Comparison of ENCODE assay signal across 7 cellular contexts in the genomic region with DNA sequence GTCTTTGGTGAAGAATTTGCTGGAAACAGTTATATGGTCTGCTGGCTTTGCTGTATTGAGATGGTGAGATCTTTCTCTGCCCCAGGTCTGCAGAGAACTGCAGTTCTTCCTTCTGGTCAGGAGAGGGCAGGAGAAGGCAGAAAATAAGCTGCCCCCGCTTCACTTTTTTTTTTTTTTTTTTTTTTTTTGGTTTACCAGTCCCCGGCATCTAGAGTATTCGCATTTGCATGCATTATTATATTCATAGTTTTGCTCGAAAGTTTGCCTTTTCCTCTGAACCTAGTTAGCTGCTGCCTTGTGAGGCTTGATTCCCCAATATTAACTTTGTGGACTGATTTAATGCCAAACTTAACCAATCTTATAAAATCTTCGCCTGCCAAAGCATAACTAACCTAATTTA. TPM values are rescaled to one million over a fixed set of nuclear protein-coding genes. Genes with fewer than 3 reads are reported as not detected.
A peak's percentile ranks its signal among the peaks of the same experiment; 100 is the strongest.
DNase-seq lines count a peak whose midpoint lies in the region; ATAC-seq and TF ChIP-seq lines count a peak whose summit lies in the region.

No MANE protein-coding gene starts in this region.

- 22% methylated on average over 5 of the region's 5 CpGs for WGBS in hepatocyte (ENCODE audit: low lambda C conversion rate, missing lambda C conversion rate)

- TF ChIP-seq CTCF in HL-60 (IDR thresholded peaks at IDR 0.05; ENCODE audit: insufficient read depth, low read length) (peak; percentile 73), ascending aorta (IDR thresholded peaks at IDR 0.05) (peak; percentile 36 to 74 (median 73)), hepatocyte (IDR thresholded peaks at IDR 0.05; ENCODE audit: poor library complexity) (peak; percentile 82)

- H2AFZ ChIP-seq in hepatocyte, result no peak overlapping the region

- H3K36me3 ChIP-seq in ascending aorta, result no peaks in the 10 kb centered on the region
- no peaks in the 10 kb centered on the region for H3K36me3 ChIP-seq in hepatocyte (replicated peaks; ENCODE audit: insufficient read depth, low read depth)

- H3K9me2 ChIP-seq in hepatocyte (replicated peaks; ENCODE audit: insufficient read depth), result no peaks in the 10 kb centered on the region

- no peaks in the 10 kb centered on the region for H4K20me1 ChIP-seq in hepatocyte (ENCODE audit: insufficient read depth, poor library complexity, severe bottlenecking)

- ATAC-seq in GM19452 (IDR thresholded peaks at IDR 0.05; ENCODE audit: unreplicated experiment), result no peak

- no peak overlapping the region for H3K4me3 ChIP-seq in HL-60 (replicated peaks; ENCODE audit: insufficient read depth, low read length)
- H3K4me3 ChIP-seq in ascending aorta, result no peak overlapping the region
- H3K4me3 ChIP-seq in hepatocyte, result no peak overlapping the region

- H3K27me3 ChIP-seq in HL-60 (ENCODE audit: insufficient read depth, poor library complexity, severe bottlenecking), result peaks cover 2% of the 10 kb centered on the region
- H3K27me3 ChIP-seq in ascending aorta, result no peaks in the 10 kb centered on the region
- H3K27me3 ChIP-seq in hepatocyte, result no peaks in the 10 kb centered on the region

- DNase-seq in ELF-1 (ENCODE audit: low read depth, low spot score) (peak; percentile 58), HL-60 (ENCODE audit: low read depth in 1 of 2, low spot score in 1 of 2) (peak in 1 of 2 experiments; percentile 52), NOMO-1 (lab: John Stamatoyannopoulos, UW; ENCODE audit: unreplicated experiment in 2 of 2) (peak; percentile 61 to 68), ascending aorta (ENCODE audit: low spot score in 2 of 2) (no peak), hepatocyte (ENCODE audit: low spot score) (peak; percentile 62), smooth muscle cell of the brain vasculature (ENCODE audit: low read depth, low spot score) (peak; percentile 13)

- intact Hi-C loops in ascending aorta (cut with DNase I), result loop anchor here (5.0 kb wide), 1 partner anchor 352 kb away; the partner anchor contains the start of genes ALG3 and EEF1AKMT4

- no peak overlapping the region for H3K4me2 ChIP-seq in hepatocyte

- no peaks in the 10 kb centered on the region for H3K4me1 ChIP-seq in ascending aorta
- peaks cover 3% of the 10 kb centered on the region for H3K4me1 ChIP-seq in hepatocyte (ENCODE audit: insufficient read depth)

- H3K79me2 ChIP-seq in hepatocyte, result no peaks in the 10 kb centered on the region

- H3K27ac ChIP-seq in HL-60 (replicated peaks) (no peak overlapping the region), ascending aorta (no peak overlapping the region), hepatocyte (no peak overlapping the region)

- H3K9me3 ChIP-seq in ascending aorta (no peaks in the 10 kb centered on the region), hepatocyte (ENCODE audit: low read depth) (no peaks in the 10 kb centered on the region)

RNA-seq across cellular contexts. Expression of gene PARL, which starts 10.6 kb away (rescaled TPM):
- total RNA-seq in ascending aorta (14.3 TPM), hepatocyte (32.3 and 35.2 TPM in 2 replicates)
- 47.9 and 71.4 TPM in 2 replicates for polyA plus RNA-seq in hepatocyte

Comparison
In these comparisons a context has a peak if more than half of its experiments do, and no peak if none do; other contexts are left out.
1. DNase-seq: peak in ELF-1 (single experiment), NOMO-1 (2 of 2), hepatocyte (single experiment) and smooth muscle cell of the brain vasculature (single experiment); none in ascending aorta (0 of 2).
2. Peak in every context shown above with its lines, with median percentiles within 50 percentile points of each other: CTCF ChIP-seq.